ENCODE assay signal across 1 cellular context in genomic region chr14:99505089-99505488, GRCh38.
TF ChIP-seq lines count a peak whose summit lies in the region.

No MANE protein-coding gene starts in this region.

TF ChIP-seq in GM23338, 12 proteins besides CTCF, POLR2A, EP300 and RAD21:
- no peak for TF ChIP-seq ZNF462 (CRISPR knock-in tag; IDR thresholded peaks at IDR 0.05)
- no peak for TF ChIP-seq NANOG (IDR thresholded peaks at IDR 0.05; ENCODE audit: borderline replicate concordance)
- TF ChIP-seq POLR2AphosphoS5 (IDR thresholded peaks at IDR 0.05; ENCODE audit: low read depth), result no peak
- no peak for TF ChIP-seq REST (IDR thresholded peaks at IDR 0.05; ENCODE audit: unreplicated experiment)
- no peak for TF ChIP-seq CREB1 (CRISPR knock-in tag; IDR thresholded peaks at IDR 0.05; ENCODE audit: low read depth)
- no peak for TF ChIP-seq EZH2 (IDR thresholded peaks at IDR 0.05; ENCODE audit: low read depth, unreplicated experiment)
- TF ChIP-seq STAT1 (IDR thresholded peaks at IDR 0.05; ENCODE audit: unreplicated experiment), result no peak
- TF ChIP-seq ETS1 (IDR thresholded peaks at IDR 0.05), result no peak
- no peak for TF ChIP-seq JUNB (IDR thresholded peaks at IDR 0.05; ENCODE audit: unreplicated experiment)
- TF ChIP-seq EZH2phosphoT487 (IDR thresholded peaks at IDR 0.05; ENCODE audit: unreplicated experiment), result no peak
- TF ChIP-seq ZNF114 (CRISPR knock-in tag; IDR thresholded peaks at IDR 0.05), result no peak
- TF ChIP-seq ZNF331 (CRISPR knock-in tag; IDR thresholded peaks at IDR 0.05; ENCODE audit: low read depth), result no peak
TF ChIP-seq in GM23338: peak in this region for 0.
